8 cellular contexts compared by ENCODE assay signal in the genomic region with DNA sequence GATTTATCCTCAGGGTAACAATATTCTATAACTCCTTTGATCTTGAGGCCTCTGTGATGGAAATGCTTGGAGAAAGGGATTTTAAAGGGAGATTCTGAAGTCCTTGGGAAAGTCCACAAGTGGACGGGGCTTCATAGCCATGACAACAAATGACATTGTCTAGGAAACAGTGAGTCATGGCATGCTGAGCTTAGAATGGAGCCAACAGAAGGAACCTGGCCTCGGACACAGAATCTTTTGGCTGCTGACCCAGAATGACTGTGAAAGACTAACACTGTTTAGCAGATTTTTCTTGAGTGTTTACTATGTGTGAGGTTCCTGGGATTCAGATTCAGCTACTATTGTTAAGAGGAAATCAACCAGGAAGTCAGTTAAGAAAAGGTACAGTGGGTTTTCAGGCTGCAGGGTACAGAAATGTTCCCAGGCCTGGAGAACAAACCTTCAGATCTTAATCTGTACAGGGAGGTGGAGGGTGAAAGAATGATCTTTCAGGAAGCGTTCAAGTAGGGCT. TPM values are rescaled to one million over a fixed set of nuclear protein-coding genes. Genes with fewer than 3 reads are reported as not detected.
DNase-seq lines count a peak whose midpoint lies in the region; ATAC-seq and TF ChIP-seq lines count a peak whose summit lies in the region.

No MANE protein-coding gene starts in this region.

- in situ Hi-C loops in HAP-1 (cut with MboI; ENCODE audit: low sequenced_read_pairs) = no loop called here
- in situ Hi-C loops in KBM-7 (cut with MboI; ENCODE audit: low pct_unique_long_range_greater_than_20kb, low sequenced_read_pairs) = loop anchor here (25.0 kb wide), 1 partner anchor 455 kb away; no protein-coding TSS in a partner anchor

- H3K27me3 ChIP-seq in DND-41 (ENCODE audit: insufficient read depth, low read length, poor library complexity) (no peaks in the 10 kb centered on the region), HAP-1 (ENCODE audit: low read depth) (no peaks in the 10 kb centered on the region)

- ATAC-seq in DND-41 (ENCODE audit: insufficient read depth, low read depth) (peak; percentile 45; the same call in 2 of the 3 replicates), HG03378 (IDR thresholded peaks at IDR 0.05; ENCODE audit: unreplicated experiment) (no peak)

- H3K9me3 ChIP-seq in DND-41 (ENCODE audit: insufficient read depth, low read length, severe bottlenecking) = no peaks in the 10 kb centered on the region
- no peaks in the 10 kb centered on the region for H3K9me3 ChIP-seq in HAP-1

- no peaks in the 10 kb centered on the region for H3K79me2 ChIP-seq in DND-41 (ENCODE audit: insufficient read depth, low read length)

- peak overlapping the region; percentile 50; the same call in 1 of the 2 replicates for H2AFZ ChIP-seq in DND-41 (ENCODE audit: low read depth, low read length)

- H3K4me1 ChIP-seq in DND-41 (ENCODE audit: insufficient read depth, low read length) (peaks cover 33% of the 10 kb centered on the region), HAP-1 (no peaks in the 10 kb centered on the region)

- DNase-seq in DND-41 (no peak), SW 1271 (lab: John Stamatoyannopoulos, UW) (peak; percentile 6 to 70), glomerular endothelial cell (ENCODE audit: extremely low read depth, low read depth, low spot score) (peak; percentile 100), posterior vena cava (ENCODE audit: low spot score) (peak; percentile 77), HAP-1 (ENCODE audit: low spot score in 2 of 2) (no peak), KBM-7 (no peak), NCI-H2081 (lab: John Stamatoyannopoulos, UW) (no peak)

- no peak overlapping the region for H3K4me2 ChIP-seq in DND-41 (ENCODE audit: insufficient read depth, low read length)

- no peaks in the 10 kb centered on the region for H3K36me3 ChIP-seq in DND-41 (ENCODE audit: insufficient read depth, low read length)
- no peaks in the 10 kb centered on the region for H3K36me3 ChIP-seq in HAP-1 (replicated peaks)

- H3K4me3 ChIP-seq in DND-41 (ENCODE audit: low read depth in 1 of 2, low read length in 2 of 2) = no peak overlapping the region
- H3K4me3 ChIP-seq in HAP-1 = no peak overlapping the region

- peak overlapping the region; percentile 59 for H3K27ac ChIP-seq in DND-41 (ENCODE audit: low read length)

- intact Hi-C loops in posterior vena cava (cut with DNase I) = no loop called here

- no peak for TF ChIP-seq CTCF in DND-41 (IDR thresholded peaks at IDR 0.05; ENCODE audit: borderline replicate concordance, extremely low read depth, low read length, poor library complexity, severe bottlenecking)

- no peaks in the 10 kb centered on the region for H4K20me1 ChIP-seq in DND-41 (ENCODE audit: insufficient read depth, low read length)

- no peak overlapping the region; the same call in 1 of the 2 replicates for H3K9ac ChIP-seq in DND-41 (ENCODE audit: low read depth, low read length)

RNA-seq across cellular contexts. Expression of gene CXCL2, which starts 18.1 kb away (rescaled TPM):
- total RNA-seq in glomerular endothelial cell (35.6 and 179 TPM in 2 replicates), posterior vena cava (10 to 100 TPM in 1 of 2 donors, 1 to 10 TPM in 1; 9.3 to 23.6 TPM)

RNA-seq across cellular contexts. Expression of gene MTHFD2L, which starts 40.8 kb away (rescaled TPM):
- 9.6 and 12.1 TPM in 2 replicates for total RNA-seq in glomerular endothelial cell
- total RNA-seq in posterior vena cava = 10 to 100 TPM in 1 of 2 donors, 1 to 10 TPM in 1; 9.6 to 10.8 TPM

Comparison
In these comparisons a context has a peak if more than half of its experiments do, and no peak if none do; other contexts are left out.
1. DNase-seq: peak in SW 1271 (2 of 2), glomerular endothelial cell (single experiment) and posterior vena cava (single experiment); none in DND-41 (single experiment), HAP-1 (0 of 2), KBM-7 (single experiment) and NCI-H2081 (0 of 2).